ENCODE assay signal across 8 cellular contexts in the genomic region with DNA sequence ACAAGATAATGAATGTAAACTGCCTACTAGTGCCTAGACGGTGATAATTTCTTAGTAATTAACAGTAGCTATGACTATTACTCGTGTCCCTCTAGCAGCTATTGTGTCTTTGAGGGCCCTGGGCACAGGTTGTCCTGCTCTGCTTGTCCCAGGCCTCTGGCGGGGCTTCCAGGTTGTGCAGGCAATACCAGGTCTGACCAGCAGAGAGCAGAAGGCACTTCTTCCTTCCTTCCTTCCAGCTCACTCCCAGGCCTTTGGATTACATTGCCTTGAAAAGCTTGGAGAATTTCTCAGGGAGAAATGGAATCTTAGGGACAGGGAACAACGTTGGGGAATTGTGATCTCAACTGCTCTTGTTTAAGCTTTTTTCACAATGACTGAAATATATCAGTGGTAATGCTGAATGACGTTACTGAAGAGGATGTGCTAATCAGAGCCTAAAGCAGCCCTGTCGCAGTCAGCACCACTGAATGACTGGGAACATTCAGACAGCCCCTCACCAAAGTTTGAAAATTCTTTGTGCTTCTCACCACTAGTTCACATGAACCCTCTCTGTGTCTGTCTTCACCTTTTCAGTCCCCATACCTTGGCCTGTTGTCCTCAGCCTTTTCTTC. TPM values are rescaled to one million over a fixed set of nuclear protein-coding genes. Genes with fewer than 3 reads are reported as not detected.
A peak's percentile ranks its signal among the peaks of the same experiment; 100 is the strongest.
DNase-seq lines count a peak whose midpoint lies in the region; ATAC-seq, FAIRE-seq and TF ChIP-seq lines count a peak whose summit lies in the region.

No MANE protein-coding gene starts in this region.

- peak; percentile 54 for FAIRE-seq in GM18507 (lab: Jason Lieb, UNC)

- no peaks in the 10 kb centered on the region for H3K36me3 Mint-ChIP-seq in nephron progenitor cell (ENCODE audit: low read depth)

- no peaks in the 10 kb centered on the region for H3K9me3 Mint-ChIP-seq in nephron progenitor cell

- peaks cover 9% of the 10 kb centered on the region for H3K4me1 Mint-ChIP-seq in nephron progenitor cell

- TF ChIP-seq CTCF in AG10803 (conservative IDR thresholded peaks at IDR 0.05; ENCODE audit: low read length): peak; percentile 97
- TF ChIP-seq CTCF in nephron progenitor cell (IDR thresholded peaks at IDR 0.05): peak; percentile 88

- H3K4me3 ChIP-seq in AG10803 (ENCODE audit: low read length): no peak overlapping the region

- ATAC-seq in HG03108 (IDR thresholded peaks at IDR 0.05; ENCODE audit: unreplicated experiment): peak; percentile 64

- peaks cover 7% of the 10 kb centered on the region for H3K27me3 Mint-ChIP-seq in nephron progenitor cell (ENCODE audit: low read depth, poor library complexity)

- no peak overlapping the region for H3K27ac Mint-ChIP-seq in nephron progenitor cell

- DNase-seq in AG10803 (ENCODE audit: low read depth) (peak; percentile 61), GM18507 (ENCODE audit: extremely low spot score, insufficient read length, low read depth) (peak; percentile 18), NCI-H526 treated with DMSO at 0.1 percent for 48 hours (lab: John Stamatoyannopoulos, UW) (peak; percentile 42), fibroblast of peridontal ligament (ENCODE audit: extremely low read depth) (peak; percentile 69), nephron progenitor cell (peak; percentile 80), mesenteric fat pad (ENCODE audit: low spot score) (no peak)
- DNase-seq in activated T-cell treated with anti-CD3 and anti-CD28 coated beads, Interleukin-2, amount 50 U/mL, for 1 hour: peak; percentile 51

- H3K4me3 Mint-ChIP-seq in nephron progenitor cell: no peak overlapping the region

RNA-seq across cellular contexts. Expression of a gene that starts 8.4 kb away (rescaled TPM):
- total RNA-seq in mesenteric fat pad: not detected

RNA-seq across cellular contexts. Expression of a gene that starts 12.3 kb away (rescaled TPM):
- not detected for total RNA-seq in mesenteric fat pad

RNA-seq across cellular contexts. Expression of a gene that starts 16.8 kb away (rescaled TPM):
- 23.2 TPM for total RNA-seq in mesenteric fat pad

RNA-seq across cellular contexts. Expression of a gene that starts 45.9 kb away (rescaled TPM):
- total RNA-seq in mesenteric fat pad: not detected

RNA-seq across cellular contexts. Expression of a gene that starts 52.2 kb away (rescaled TPM):
- not detected for total RNA-seq in mesenteric fat pad
